8 cellular contexts compared by ENCODE assay signal in genomic region chr1:205977348-205978014, GRCh38. TPM values are rescaled to one million over a fixed set of nuclear protein-coding genes. Genes with fewer than 3 reads are reported as not detected.
DNase-seq lines count a peak whose midpoint lies in the region; ATAC-seq lines count a peak whose summit lies in the region.

No MANE protein-coding gene starts in this region.

- in situ Hi-C loops in Caki2 (cut with HindIII; ENCODE audit: low pct_unique_long_range_greater_than_20kb, low sequenced_read_pairs), result loop anchor here (5.0 kb wide), 1 partner anchor 50 kb away; no protein-coding TSS in a partner anchor

- ATAC-seq in memory B cell (ENCODE audit: low read depth), result peak; percentile 94
- no peak for ATAC-seq in GM18909 (IDR thresholded peaks at IDR 0.05; ENCODE audit: poor library complexity, unreplicated experiment)

- H3K27ac Mint-ChIP-seq in activated CD4-positive, alpha-beta memory T cell treated with anti-CD3 and anti-CD28 coated beads for 36 hours, result no peak overlapping the region
- no peak overlapping the region for H3K27ac Mint-ChIP-seq in memory B cell

- H3K27me3 Mint-ChIP-seq in activated CD4-positive, alpha-beta memory T cell treated with anti-CD3 and anti-CD28 coated beads for 36 hours, result peaks cover 2% of the 10 kb centered on the region
- peaks cover 17% of the 10 kb centered on the region for H3K27me3 Mint-ChIP-seq in memory B cell

- no peaks in the 10 kb centered on the region for H3K4me1 Mint-ChIP-seq in activated CD4-positive, alpha-beta memory T cell treated with anti-CD3 and anti-CD28 coated beads for 36 hours (ENCODE audit: low read depth)
- H3K4me1 Mint-ChIP-seq in memory B cell, result peaks cover 22% of the 10 kb centered on the region

- POLR2A ChIA-PET in activated CD4-positive, alpha-beta memory T cell treated with anti-CD3 and anti-CD28 coated beads for 36 hours (lab: Charles Lee), result interaction anchor here (0.8 to 1.9 kb wide), 2 partner anchors 60 to 186 kb away, joined by 3 to 9 read pairs; no protein-coding TSS in a partner anchor

- intact Hi-C loops in activated CD4-positive, alpha-beta memory T cell treated with anti-CD3 and anti-CD28 coated beads for 36 hours (cut with micrococcal nuclease), result loop anchor here (1.0 kb wide), 3 partner anchors 58 to 318 kb away; no protein-coding TSS in a partner anchor

- no peaks in the 10 kb centered on the region for H3K36me3 Mint-ChIP-seq in activated CD4-positive, alpha-beta memory T cell treated with anti-CD3 and anti-CD28 coated beads for 36 hours
- peaks cover 3% of the 10 kb centered on the region for H3K36me3 Mint-ChIP-seq in memory B cell

- DNase-seq in Caki2 (ENCODE audit: low read depth) (peak; percentile 58), HPDE6-E6E7 (ENCODE audit: extremely low spot score) (peak; percentile 52), NCI-H82 treated with DMSO at 0.1 percent for 48 hours (lab: John Stamatoyannopoulos, UW; ENCODE audit: unreplicated experiment) (peak; percentile 51), memory B cell (ENCODE audit: low spot score in 2 of 2) (peak; percentile 72 to 78)
- DNase-seq in activated CD4-positive, alpha-beta memory T cell treated with anti-CD3 and anti-CD28 coated beads for 36 hours, result peak; percentile 82
- DNase-seq in effector CD4-positive, alpha-beta T cell, result peak; percentile 71
- peak; percentile 28 for DNase-seq in stimulated activated CD8-positive, alpha-beta memory T cell treated with anti-CD3 and anti-CD28 coated beads, Interleukin-12 subunit alpha, Interleukin-12 subunit beta, amount 100 ng/mL, for 4 hours (ENCODE audit: low read depth)

- no peak overlapping the region for H3K4me3 Mint-ChIP-seq in activated CD4-positive, alpha-beta memory T cell treated with anti-CD3 and anti-CD28 coated beads for 36 hours
- no peak overlapping the region for H3K4me3 Mint-ChIP-seq in memory B cell

- CTCF ChIA-PET in activated CD4-positive, alpha-beta memory T cell treated with anti-CD3 and anti-CD28 coated beads for 36 hours (lab: Charles Lee), result interaction anchor here (0.5 to 6.3 kb wide), 86 partner anchors 9 to 563 kb away, joined by 3 to 248 read pairs (median 5); partner anchors contain the start of genes ELK4, PM20D1, RAB29 and SLC26A9

- peaks cover 6% of the 10 kb centered on the region for H3K9me3 Mint-ChIP-seq in activated CD4-positive, alpha-beta memory T cell treated with anti-CD3 and anti-CD28 coated beads for 36 hours
- H3K9me3 Mint-ChIP-seq in memory B cell, result peaks cover 1% of the 10 kb centered on the region

RNA-seq across cellular contexts. Expression of gene RAB7B, which starts 25.7 kb away (rescaled TPM):
- 1.1 and 1.4 TPM in 2 replicates for total RNA-seq in Caki2 (2014; rRNA removed; shearing (Covaris generic); ENCODE audit: low replicate concordance)
- total RNA-seq in activated CD4-positive, alpha-beta memory T cell treated with anti-CD3 and anti-CD28 coated beads for 36 hours, result not detected

RNA-seq across cellular contexts. Expression of gene SLC26A9, which starts 34.2 kb away (rescaled TPM):
- total RNA-seq in Caki2 (2014; rRNA removed; shearing (Covaris generic); ENCODE audit: low replicate concordance), result not detected in 2 replicates
- total RNA-seq in activated CD4-positive, alpha-beta memory T cell treated with anti-CD3 and anti-CD28 coated beads for 36 hours, result not detected

RNA-seq across cellular contexts. Expression of gene CTSE, which starts 46.2 kb away (rescaled TPM):
- 0.54 TPM in 1 of 2 replicates, not detected in the other for total RNA-seq in Caki2 (2014; rRNA removed; shearing (Covaris generic); ENCODE audit: low replicate concordance)
- total RNA-seq in activated CD4-positive, alpha-beta memory T cell treated with anti-CD3 and anti-CD28 coated beads for 36 hours, result not detected

Comparison
In these comparisons a context has a peak if more than half of its experiments do, and no peak if none do; other contexts are left out.
1. DNase-seq: peak in every context shown above with its lines; median percentile 82 in activated CD4-positive, alpha-beta memory T cell treated with anti-CD3 and anti-CD28 coated beads for 36 hours; 75 in memory B cell; 71 in effector CD4-positive, alpha-beta T cell; 58 in Caki2; 52 in HPDE6-E6E7; 51 in NCI-H82 treated with DMSO at 0.1 percent for 48 hours; 28 in stimulated activated CD8-positive, alpha-beta memory T cell treated with anti-CD3 and anti-CD28 coated beads, Interleukin-12 subunit alpha, Interleukin-12 subunit beta, amount 100 ng/mL, for 4 hours.